In the genomic region with DNA sequence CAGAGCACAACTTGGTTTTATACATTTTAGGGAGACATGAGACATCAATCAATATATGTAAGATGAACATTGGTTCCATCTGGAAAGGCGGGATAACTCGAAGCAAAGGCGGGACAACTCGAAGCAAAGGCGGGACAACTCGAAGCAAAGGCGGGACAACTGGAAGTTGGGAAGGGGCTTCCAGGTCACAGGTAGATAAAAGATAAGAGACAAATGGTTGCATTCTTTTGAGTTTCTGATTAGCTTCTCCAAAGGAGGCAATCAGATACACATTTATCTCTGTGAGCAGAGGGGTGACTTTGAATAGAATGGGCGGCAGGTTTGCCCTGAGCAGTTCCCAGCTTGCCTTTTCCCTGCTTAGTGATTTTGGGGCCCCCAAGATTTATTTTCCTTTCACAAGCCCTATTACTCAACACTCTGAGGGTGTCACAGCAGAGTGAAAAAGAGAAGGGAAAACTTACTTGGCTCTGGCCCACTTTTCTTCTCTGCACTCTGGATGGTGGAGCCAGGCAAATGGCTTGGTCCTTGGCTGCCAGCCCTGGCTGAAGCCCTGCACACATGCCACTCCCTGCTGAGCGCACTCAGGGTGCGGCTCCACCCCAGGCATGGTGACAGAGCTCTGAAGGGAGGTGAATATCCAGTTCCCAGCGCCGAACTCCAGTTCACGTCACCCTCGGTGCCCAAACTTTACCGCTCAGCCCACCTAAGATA, we compare ENCODE assay signal across 2 cellular contexts.
A peak's percentile ranks its signal among the peaks of the same experiment; 100 is the strongest.
TF ChIP-seq lines count a peak whose summit lies in the region.

No MANE protein-coding gene starts in this region.

TF ChIP-seq in Ishikawa, 13 proteins besides CTCF, POLR2A, EP300 and RAD21 (continued from another document):
- TF ChIP-seq, protein P1, sequence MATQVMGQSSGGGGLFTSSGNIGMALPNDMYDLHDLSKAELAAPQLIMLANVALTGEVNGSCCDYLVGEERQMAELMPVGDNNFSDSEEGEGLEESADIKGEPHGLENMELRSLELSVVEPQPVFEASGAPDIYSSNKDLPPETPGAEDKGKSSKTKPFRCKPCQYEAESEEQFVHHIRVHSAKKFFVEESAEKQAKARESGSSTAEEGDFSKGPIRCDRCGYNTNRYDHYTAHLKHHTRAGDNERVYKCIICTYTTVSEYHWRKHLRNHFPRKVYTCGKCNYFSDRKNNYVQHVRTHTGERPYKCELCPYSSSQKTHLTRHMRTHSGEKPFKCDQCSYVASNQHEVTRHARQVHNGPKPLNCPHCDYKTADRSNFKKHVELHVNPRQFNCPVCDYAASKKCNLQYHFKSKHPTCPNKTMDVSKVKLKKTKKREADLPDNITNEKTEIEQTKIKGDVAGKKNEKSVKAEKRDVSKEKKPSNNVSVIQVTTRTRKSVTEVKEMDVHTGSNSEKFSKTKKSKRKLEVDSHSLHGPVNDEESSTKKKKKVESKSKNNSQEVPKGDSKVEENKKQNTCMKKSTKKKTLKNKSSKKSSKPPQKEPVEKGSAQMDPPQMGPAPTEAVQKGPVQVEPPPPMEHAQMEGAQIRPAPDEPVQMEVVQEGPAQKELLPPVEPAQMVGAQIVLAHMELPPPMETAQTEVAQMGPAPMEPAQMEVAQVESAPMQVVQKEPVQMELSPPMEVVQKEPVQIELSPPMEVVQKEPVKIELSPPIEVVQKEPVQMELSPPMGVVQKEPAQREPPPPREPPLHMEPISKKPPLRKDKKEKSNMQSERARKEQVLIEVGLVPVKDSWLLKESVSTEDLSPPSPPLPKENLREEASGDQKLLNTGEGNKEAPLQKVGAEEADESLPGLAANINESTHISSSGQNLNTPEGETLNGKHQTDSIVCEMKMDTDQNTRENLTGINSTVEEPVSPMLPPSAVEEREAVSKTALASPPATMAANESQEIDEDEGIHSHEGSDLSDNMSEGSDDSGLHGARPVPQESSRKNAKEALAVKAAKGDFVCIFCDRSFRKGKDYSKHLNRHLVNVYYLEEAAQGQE (IDR thresholded peaks at IDR 0.05; ENCODE audit: low read depth) = no peak
- TF ChIP-seq, protein P2, sequence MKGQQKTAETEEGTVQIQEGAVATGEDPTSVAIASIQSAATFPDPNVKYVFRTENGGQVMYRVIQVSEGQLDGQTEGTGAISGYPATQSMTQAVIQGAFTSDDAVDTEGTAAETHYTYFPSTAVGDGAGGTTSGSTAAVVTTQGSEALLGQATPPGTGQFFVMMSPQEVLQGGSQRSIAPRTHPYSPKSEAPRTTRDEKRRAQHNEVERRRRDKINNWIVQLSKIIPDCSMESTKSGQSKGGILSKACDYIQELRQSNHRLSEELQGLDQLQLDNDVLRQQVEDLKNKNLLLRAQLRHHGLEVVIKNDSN (IDR thresholded peaks at IDR 0.05) = 0 out of 2 replicates have a peak, but pooled peaks have one; percentile 27
- TF ChIP-seq YY1 (IDR thresholded peaks at IDR 0.05; ENCODE audit: low read depth) = peak; percentile 66
- no peak for TF ChIP-seq EGR1 (IDR thresholded peaks at IDR 0.05)
- TF ChIP-seq, protein P3, sequence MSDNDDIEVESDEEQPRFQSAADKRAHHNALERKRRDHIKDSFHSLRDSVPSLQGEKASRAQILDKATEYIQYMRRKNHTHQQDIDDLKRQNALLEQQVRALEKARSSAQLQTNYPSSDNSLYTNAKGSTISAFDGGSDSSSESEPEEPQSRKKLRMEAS (IDR thresholded peaks at IDR 0.05) = peak; percentile 85
- peak; percentile 83 for TF ChIP-seq TCF12 (IDR thresholded peaks at IDR 0.05; ENCODE audit: low read depth)
- TF ChIP-seq CREB1 (IDR thresholded peaks at IDR 0.05; ENCODE audit: low read depth) = 0 out of 2 replicates have a peak, but pooled peaks have one; percentile 27
- TF ChIP-seq FOXM1 (IDR thresholded peaks at IDR 0.05; ENCODE audit: borderline replicate concordance, low read depth) = peak; percentile 30; the same call in 1 of the 2 replicates
- TF ChIP-seq ZBTB7A (IDR thresholded peaks at IDR 0.05; ENCODE audit: low read depth) = 0 out of 2 replicates have a peak, but pooled peaks have one; percentile 26

TF ChIP-seq in GM12878, 131 proteins besides CTCF, POLR2A, EP300 and RAD21 (continued from another document):
- TF ChIP-seq SP1 (IDR thresholded peaks at IDR 0.05; ENCODE audit: low read depth, low read length) (no peak), ATF7 (IDR thresholded peaks at IDR 0.05; ENCODE audit: low read depth) (no peak), ZNF622 (IDR thresholded peaks at IDR 0.05) (no peak)
TF ChIP-seq in GM12878: peak in this region for 0.
